8 cellular contexts compared by ENCODE assay signal in genomic region chr2:85355073-85355410, GRCh38. TPM values are rescaled to one million over a fixed set of nuclear protein-coding genes. Genes with fewer than 3 reads are reported as not detected.
DNase-seq lines count a peak whose midpoint lies in the region; ATAC-seq and TF ChIP-seq lines count a peak whose summit lies in the region.

No MANE protein-coding gene starts in this region.

- H3K36me3 ChIP-seq in RWPE2 (ENCODE audit: low read depth) (peaks cover 39% of the 10 kb centered on the region), gastrocnemius medialis (peaks cover 0 to 35% of the 10 kb centered on the region in 2 donors)

- H3K27me3 ChIP-seq in RWPE2 (ENCODE audit: insufficient read depth, poor library complexity, severe bottlenecking) (no peaks in the 10 kb centered on the region), gastrocnemius medialis (no peaks in the 10 kb centered on the region)

- no peak for DNase-seq in CD14-positive monocyte (ENCODE audit: low spot score)
- no peak for DNase-seq in RWPE2 (ENCODE audit: low spot score)
- no peak for DNase-seq in fibroblast of the aortic adventitia (ENCODE audit: low read depth)
- no peak for DNase-seq in gastrocnemius medialis
- DNase-seq in 8988T: no peak
- no peak for DNase-seq in islet precursor cell
- DNase-seq in dedifferentiated amniotic fluid mesenchymal stem cell (ENCODE audit: extremely low spot score): no peak

- no peaks in the 10 kb centered on the region for H3K9me3 Mint-ChIP-seq in CD14-positive monocyte

- peaks cover 16% of the 10 kb centered on the region for H3K4me1 ChIP-seq in RWPE2 (ENCODE audit: insufficient read depth, poor library complexity, severe bottlenecking)
- peaks cover 39 to 44% of the 10 kb centered on the region in 2 donors for H3K4me1 ChIP-seq in gastrocnemius medialis

- H3K4me1 Mint-ChIP-seq in CD14-positive monocyte: peaks cover 33% of the 10 kb centered on the region

- peak; percentile 1 for ATAC-seq in GM21717 (IDR thresholded peaks at IDR 0.05; ENCODE audit: unreplicated experiment)
- no peak for ATAC-seq in RWPE2 (ENCODE audit: low read depth)
- no peak for ATAC-seq in gastrocnemius medialis

- in situ Hi-C loops in gastrocnemius medialis (cut with MboI; ENCODE audit: low sequenced_read_pairs in 4 of 4): loop anchor here in 1 of 4 donors (25.0 kb wide), 1 partner anchor 832 kb away; the partner anchor contains the start of genes IMMT and MRPL35

- H3K9me3 ChIP-seq in RWPE2 (ENCODE audit: severe bottlenecking) (no peaks in the 10 kb centered on the region), gastrocnemius medialis (no peaks in the 10 kb centered on the region)

- H3K27ac ChIP-seq in RWPE2 (ENCODE audit: poor library complexity, severe bottlenecking) (peak overlapping the region; percentile 54), gastrocnemius medialis (peak overlapping the region; percentile 93 to 96 (median 96))

- TF ChIP-seq CTCF in CD14-positive monocyte (IDR thresholded peaks at IDR 0.05): no peak
- no peak for TF ChIP-seq CTCF in RWPE2 (IDR thresholded peaks at IDR 0.05; ENCODE audit: poor library complexity, severe bottlenecking)
- TF ChIP-seq CTCF in fibroblast of the aortic adventitia (IDR thresholded peaks at IDR 0.05; ENCODE audit: insufficient read depth, low read length): no peak
- no peak for TF ChIP-seq CTCF in gastrocnemius medialis (IDR thresholded peaks at IDR 0.05 in 4 of 5, conservative IDR thresholded peaks at IDR 0.05 in 1 of 5)

- H3K4me3 Mint-ChIP-seq in CD14-positive monocyte: peak overlapping the region; percentile 95 to 100

- peaks cover 0 to 2% (median 0%) of the 10 kb centered on the region in 3 donors for H3K27me3 Mint-ChIP-seq in CD14-positive monocyte (ENCODE audit: low read depth in 3 of 3)

- intact Hi-C loops in CD14-positive monocyte (cut with micrococcal nuclease): loop anchor here in 1 of 2 donors (2.0 kb wide), 1 partner anchor 28 kb away; the partner anchor contains the start of gene TGOLN2
- intact Hi-C loops in gastrocnemius medialis (cut with DNase I; ENCODE audit: low total_unique reads): loop anchor here (2.0 kb wide), 1 partner anchor 28 kb away; no protein-coding TSS in a partner anchor

- peak overlapping the region; percentile 94 to 100 (median 98) for H3K27ac Mint-ChIP-seq in CD14-positive monocyte

- H3K4me3 ChIP-seq in RWPE2 (ENCODE audit: severe bottlenecking) (peak overlapping the region; percentile 50), fibroblast of the aortic adventitia (ENCODE audit: low read depth, low read length) (peak overlapping the region; percentile 99), gastrocnemius medialis (peak overlapping the region; percentile 70 to 97 (median 83))

- peaks cover 48 to 51% of the 10 kb centered on the region in 2 donors for H3K36me3 Mint-ChIP-seq in CD14-positive monocyte

- no peak for TF ChIP-seq POLR2A in gastrocnemius medialis (IDR thresholded peaks at IDR 0.05)

RNA-seq across cellular contexts. Expression of gene ELMOD3, which starts 0.5 kb away (rescaled TPM):
- polyA plus RNA-seq in CD14-positive monocyte: 1 to 10 TPM; 6.1 to 7.2 TPM
- total RNA-seq in fibroblast of the aortic adventitia (ENCODE audit: low replicate concordance) (9.0 and 19.3 TPM in 2 replicates), gastrocnemius medialis (10 to 100 TPM; 15.9 to 31.7 (median 25.0) TPM)

RNA-seq across cellular contexts. Expression of gene RETSAT, which starts 0.7 kb away (rescaled TPM):
- polyA plus RNA-seq in CD14-positive monocyte: 10 to 100 TPM; 15.0 to 15.8 TPM
- total RNA-seq in fibroblast of the aortic adventitia (ENCODE audit: low replicate concordance) (31.2 and 60.1 TPM in 2 replicates), gastrocnemius medialis (100 to 1,000 TPM in 3 of 4 donors, 10 to 100 TPM in 1; 62.2 to 151 (median 116) TPM)

RNA-seq across cellular contexts. Expression of gene TGOLN2, which starts 27.3 kb away (rescaled TPM):
- polyA plus RNA-seq in CD14-positive monocyte: 100 to 1,000 TPM in 1 of 2 donors, 10 to 100 TPM in 1; 68.2 to 111 TPM
- total RNA-seq in fibroblast of the aortic adventitia (ENCODE audit: low replicate concordance) (90.3 and 112 TPM in 2 replicates), gastrocnemius medialis (10 to 100 TPM; 29.5 to 81.7 (median 61.9) TPM)

RNA-seq across cellular contexts. Expression of gene CAPG, which starts 55.1 kb away (rescaled TPM):
- 100 to 1,000 TPM; 631 to 847 TPM for polyA plus RNA-seq in CD14-positive monocyte
- total RNA-seq in fibroblast of the aortic adventitia (ENCODE audit: low replicate concordance) (131 and 144 TPM in 2 replicates), gastrocnemius medialis (10 to 100 TPM; 15.9 to 35.6 (median 23.1) TPM)
